In the genomic region with DNA sequence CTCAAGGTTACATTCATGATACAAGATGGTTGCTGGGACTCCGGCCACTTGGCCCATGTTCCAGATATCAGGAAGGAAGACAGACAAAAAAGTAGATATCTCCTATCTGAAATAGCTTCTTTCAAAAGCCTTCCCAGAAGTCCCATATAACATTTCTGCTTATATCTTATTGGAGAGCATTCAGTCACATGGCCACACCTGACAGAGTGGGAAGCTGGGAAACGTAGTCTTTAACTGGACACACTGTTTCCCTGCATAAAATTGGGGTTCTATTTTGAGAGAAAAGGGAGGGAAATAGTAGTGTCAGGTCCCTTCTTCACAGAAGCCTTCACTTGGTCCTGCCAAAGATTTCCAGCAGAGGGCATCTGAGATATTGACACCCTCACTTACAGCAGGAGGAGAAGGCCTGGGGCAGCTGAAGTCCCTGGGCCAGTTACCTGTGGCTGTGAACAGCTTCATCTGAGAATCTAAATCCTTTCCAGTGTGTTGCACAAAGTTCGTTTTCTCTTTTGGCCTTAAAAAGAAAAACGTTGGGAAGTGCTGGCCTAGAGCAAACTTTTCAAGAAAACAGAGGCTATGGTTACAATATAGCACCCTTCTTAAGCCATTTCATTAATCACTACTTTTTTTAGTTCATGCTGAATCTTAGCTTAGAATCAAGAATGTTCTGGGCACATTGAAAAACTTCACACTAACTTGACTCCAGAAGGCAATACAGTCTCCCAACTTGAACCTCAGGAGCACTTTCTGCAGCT, we compare ENCODE assay signal across 1 cellular context.
TF ChIP-seq lines count a peak whose summit lies in the region.

No MANE protein-coding gene starts in this region.

TF ChIP-seq in endothelial cell of umbilical vein, 7 proteins besides CTCF, POLR2A, EP300 and RAD21:
- TF ChIP-seq JUN (IDR thresholded peaks at IDR 0.05; ENCODE audit: borderline replicate concordance, insufficient read depth, insufficient read length, low read depth) (no peak), FOS (IDR thresholded peaks at IDR 0.05; ENCODE audit: borderline replicate concordance, insufficient read depth, low read length) (no peak), GATA2 (IDR thresholded peaks at IDR 0.05; ENCODE audit: insufficient read depth, insufficient read length, low read depth, low read length) (no peak)
- TF ChIP-seq, protein P1, sequence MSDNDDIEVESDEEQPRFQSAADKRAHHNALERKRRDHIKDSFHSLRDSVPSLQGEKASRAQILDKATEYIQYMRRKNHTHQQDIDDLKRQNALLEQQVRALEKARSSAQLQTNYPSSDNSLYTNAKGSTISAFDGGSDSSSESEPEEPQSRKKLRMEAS (IDR thresholded peaks at IDR 0.05; ENCODE audit: insufficient read depth, insufficient read length): no peak
